ENCODE assay signal across 28 cellular contexts in the genomic region with DNA sequence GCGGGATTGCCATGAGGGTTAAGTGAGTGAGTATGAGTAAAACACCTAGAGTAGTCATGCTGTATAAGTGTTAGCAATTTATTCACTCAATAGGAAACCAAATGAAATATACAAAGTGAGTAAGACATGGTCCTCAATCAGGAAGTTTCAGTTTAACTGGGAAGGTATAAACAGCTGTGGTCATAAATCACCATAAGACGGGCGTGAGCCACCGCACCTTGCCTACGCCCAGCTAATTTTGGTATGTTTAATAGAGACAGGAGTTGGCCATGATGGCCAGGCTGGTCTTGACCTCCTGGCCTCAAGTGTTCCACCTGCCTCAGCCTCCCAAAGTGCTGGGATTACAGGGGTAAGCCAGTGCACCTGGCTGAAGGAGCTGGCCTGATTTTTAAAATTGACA.
"Had no signal": no experiment of that assay in that cellular context is flagged by ENCODE, and none has a peak within 500 bp of the region (broad histone marks: within the 10 kb centered on the region; RNA-seq: fewer than 3 reads in every experiment).

No MANE protein-coding gene starts in this region.

- H3K4me1 ChIP-seq: heart right ventricle, left lung, lower lobe of right lung, pancreas, prostate gland, tibial nerve, upper lobe of right lung had no signal

- H3K4me3 ChIP-seq: heart right ventricle, hepatocyte, left lung, lower lobe of right lung, pancreas, prostate gland, skin epidermis, tibial nerve, upper lobe of right lung had no signal

- H3K27ac ChIP-seq: heart right ventricle, hepatocyte, left lung, lower lobe of right lung, pancreas, prostate gland, skin epidermis, tibial nerve, upper lobe of right lung had no signal

- H3K27ac Mint-ChIP-seq: naive thymus-derived CD4-positive, alpha-beta T cell; natural killer cell treated with Interleukin-12 subunit alpha and Interleukin-12 subunit beta and Interleukin-15 and Interleukin-18, amount 100 ng/mL, for 72 hours; stimulated activated memory B cell treated with anti-CD40 and anti-IgM and Interleukin-4, amounts not matched to agents 10 μg/mL and 1 μg/mL and 100 μg/mL, for 72 hours; stimulated activated naive CD8-positive, alpha-beta T cell treated with anti-CD3 and anti-CD28 coated beads, Interleukin-15, amount 100 ng/mL, for 72 hours had no signal

- H2AFZ ChIP-seq: hepatocyte had no signal

- H3K27me3 Mint-ChIP-seq: naive thymus-derived CD4-positive, alpha-beta T cell; natural killer cell treated with Interleukin-12 subunit alpha and Interleukin-12 subunit beta and Interleukin-15 and Interleukin-18, amount 100 ng/mL, for 72 hours; stimulated activated memory B cell treated with anti-CD40 and anti-IgM and Interleukin-4, amounts not matched to agents 10 μg/mL and 1 μg/mL and 100 μg/mL, for 72 hours; stimulated activated naive CD8-positive, alpha-beta T cell treated with anti-CD3 and anti-CD28 coated beads, Interleukin-15, amount 100 ng/mL, for 72 hours had no signal

- DNase-seq: heart right ventricle; islet precursor cell; left cardiac atrium; left lung; lower lobe of right lung; mammary epithelial cell; mesenchymal stem cell; naive thymus-derived CD4-positive, alpha-beta T cell; pancreas; posterior cingulate gyrus; retina; right cardiac atrium; stimulated activated CD4-positive, alpha-beta T cell treated with anti-CD3 and anti-CD28 coated beads, Interleukin-1b, Interleukin-23, amount 100 ng/mL, for 48 hours; stimulated activated CD4-positive, alpha-beta T cell treated with anti-CD3 and anti-CD28 coated beads, Interleukin-2, amount 100 ng/mL, for 48 hours; stimulated activated CD4-positive, alpha-beta T cell treated with anti-CD3 and anti-CD28 coated beads, Interleukin-4, amount 100 ng/mL, for 4 hours; stimulated activated CD8-positive, alpha-beta memory T cell treated with anti-CD3 and anti-CD28 coated beads, Interleukin-4, amount 100 ng/mL, for 48 hours; stimulated activated naive CD4-positive, alpha-beta T cell treated with Interleukin-2 at 50 U/mL for 16 hours; stimulated activated naive CD8-positive, alpha-beta T cell treated with anti-CD3 and anti-CD28 coated beads, Interleukin-15, amount 100 ng/mL, for 72 hours; substantia nigra; upper lobe of right lung had no signal

- FAIRE-seq: pancreas, urothelium cell line had no signal

- ATAC-seq: heart right ventricle; left cardiac atrium; left lung; lower lobe of right lung; naive thymus-derived CD4-positive, alpha-beta T cell; natural killer cell treated with Interleukin-12 subunit alpha and Interleukin-12 subunit beta and Interleukin-15 and Interleukin-18, amount 100 ng/mL, for 72 hours; pancreas; right cardiac atrium; sciatic nerve; stimulated activated memory B cell treated with anti-CD40 and anti-IgM and Interleukin-4, amounts not matched to agents 10 μg/mL and 1 μg/mL and 100 μg/mL, for 72 hours; stimulated activated naive CD8-positive, alpha-beta T cell treated with anti-CD3 and anti-CD28 coated beads, Interleukin-15, amount 100 ng/mL, for 72 hours; upper lobe of right lung had no signal

- H3K4me1 Mint-ChIP-seq: stimulated activated memory B cell treated with anti-CD40 and anti-IgM and Interleukin-4, amounts not matched to agents 10 μg/mL and 1 μg/mL and 100 μg/mL, for 72 hours; stimulated activated naive CD8-positive, alpha-beta T cell treated with anti-CD3 and anti-CD28 coated beads, Interleukin-15, amount 100 ng/mL, for 72 hours had no signal

- H3K4me2 ChIP-seq: hepatocyte had no signal

- H3K79me2 ChIP-seq: hepatocyte had no signal

- H3K4me3 Mint-ChIP-seq: naive thymus-derived CD4-positive, alpha-beta T cell; natural killer cell treated with Interleukin-12 subunit alpha and Interleukin-12 subunit beta and Interleukin-15 and Interleukin-18, amount 100 ng/mL, for 72 hours; stimulated activated memory B cell treated with anti-CD40 and anti-IgM and Interleukin-4, amounts not matched to agents 10 μg/mL and 1 μg/mL and 100 μg/mL, for 72 hours; stimulated activated naive CD8-positive, alpha-beta T cell treated with anti-CD3 and anti-CD28 coated beads, Interleukin-15, amount 100 ng/mL, for 72 hours had no signal

- H3K9me3 ChIP-seq: heart right ventricle, left lung, lower lobe of right lung, pancreas, prostate gland, tibial nerve, upper lobe of right lung had no signal

- H3K27me3 ChIP-seq: heart right ventricle, hepatocyte, left lung, pancreas, tibial nerve, upper lobe of right lung had no signal

- H3K9me3 Mint-ChIP-seq: naive thymus-derived CD4-positive, alpha-beta T cell; natural killer cell treated with Interleukin-12 subunit alpha and Interleukin-12 subunit beta and Interleukin-15 and Interleukin-18, amount 100 ng/mL, for 72 hours; stimulated activated memory B cell treated with anti-CD40 and anti-IgM and Interleukin-4, amounts not matched to agents 10 μg/mL and 1 μg/mL and 100 μg/mL, for 72 hours; stimulated activated naive CD8-positive, alpha-beta T cell treated with anti-CD3 and anti-CD28 coated beads, Interleukin-15, amount 100 ng/mL, for 72 hours had no signal
